In the genomic region with DNA sequence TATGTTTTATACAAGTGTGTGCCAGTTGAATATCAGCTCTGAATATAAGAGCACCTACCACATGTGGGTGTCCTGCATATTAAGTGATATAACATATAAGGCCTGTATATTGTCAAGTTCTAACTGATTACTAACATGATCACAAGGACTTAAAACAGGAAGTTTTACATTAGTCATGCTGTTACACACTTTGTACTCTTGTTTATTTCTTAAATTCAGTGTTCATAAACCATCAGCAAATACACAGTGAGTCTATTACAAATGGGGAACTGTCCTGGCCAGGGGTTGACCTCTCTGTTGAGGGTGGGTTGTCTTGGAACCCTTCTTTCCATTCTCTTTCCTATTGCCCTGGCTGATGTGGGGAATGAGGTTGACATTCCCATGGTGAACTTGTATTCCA, we compare ENCODE assay signal across 2 cellular contexts.
TF ChIP-seq lines count a peak whose summit lies in the region.

No MANE protein-coding gene starts in this region.

TF ChIP-seq in IMR-90, 13 proteins besides CTCF, POLR2A, EP300 and RAD21:
- TF ChIP-seq RCOR1 (IDR thresholded peaks at IDR 0.05; ENCODE audit: insufficient replicate concordance, low read length) (no peak), FOS (IDR thresholded peaks at IDR 0.05; ENCODE audit: low read depth, low read length) (no peak), MAFK (IDR thresholded peaks at IDR 0.05; ENCODE audit: low read depth, low read length) (no peak), BHLHE40 (IDR thresholded peaks at IDR 0.05; ENCODE audit: low read depth, low read length) (no peak), RFX5 (IDR thresholded peaks at IDR 0.05; ENCODE audit: low read depth, low read length) (no peak), MXI1 (IDR thresholded peaks at IDR 0.05; ENCODE audit: borderline replicate concordance, low read depth, low read length) (no peak), SMC3 (IDR thresholded peaks at IDR 0.05; ENCODE audit: low read depth, low read length) (no peak), NFE2L2 (IDR thresholded peaks at IDR 0.05; ENCODE audit: low read depth, low read length) (no peak), CHD1 (IDR thresholded peaks at IDR 0.05; ENCODE audit: low read depth, low read length) (no peak), MAZ (IDR thresholded peaks at IDR 0.05; ENCODE audit: borderline replicate concordance, low read depth, low read length) (no peak), CEBPB (IDR thresholded peaks at IDR 0.05; ENCODE audit: low read depth, low read length) (no peak)
- TF ChIP-seq, protein P1, sequence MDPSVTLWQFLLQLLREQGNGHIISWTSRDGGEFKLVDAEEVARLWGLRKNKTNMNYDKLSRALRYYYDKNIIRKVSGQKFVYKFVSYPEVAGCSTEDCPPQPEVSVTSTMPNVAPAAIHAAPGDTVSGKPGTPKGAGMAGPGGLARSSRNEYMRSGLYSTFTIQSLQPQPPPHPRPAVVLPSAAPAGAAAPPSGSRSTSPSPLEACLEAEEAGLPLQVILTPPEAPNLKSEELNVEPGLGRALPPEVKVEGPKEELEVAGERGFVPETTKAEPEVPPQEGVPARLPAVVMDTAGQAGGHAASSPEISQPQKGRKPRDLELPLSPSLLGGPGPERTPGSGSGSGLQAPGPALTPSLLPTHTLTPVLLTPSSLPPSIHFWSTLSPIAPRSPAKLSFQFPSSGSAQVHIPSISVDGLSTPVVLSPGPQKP (IDR thresholded peaks at IDR 0.05; ENCODE audit: borderline replicate concordance, low read depth, low read length) = no peak
- TF ChIP-seq, protein P2, sequence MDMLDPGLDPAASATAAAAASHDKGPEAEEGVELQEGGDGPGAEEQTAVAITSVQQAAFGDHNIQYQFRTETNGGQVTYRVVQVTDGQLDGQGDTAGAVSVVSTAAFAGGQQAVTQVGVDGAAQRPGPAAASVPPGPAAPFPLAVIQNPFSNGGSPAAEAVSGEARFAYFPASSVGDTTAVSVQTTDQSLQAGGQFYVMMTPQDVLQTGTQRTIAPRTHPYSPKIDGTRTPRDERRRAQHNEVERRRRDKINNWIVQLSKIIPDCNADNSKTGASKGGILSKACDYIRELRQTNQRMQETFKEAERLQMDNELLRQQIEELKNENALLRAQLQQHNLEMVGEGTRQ (IDR thresholded peaks at IDR 0.05; ENCODE audit: low read depth, low read length) = no peak
TF ChIP-seq in IMR-90: peak in this region for 0.

TF ChIP-seq in K562, 482 proteins besides CTCF, POLR2A, EP300 and RAD21:
- TF ChIP-seq, protein P3, sequence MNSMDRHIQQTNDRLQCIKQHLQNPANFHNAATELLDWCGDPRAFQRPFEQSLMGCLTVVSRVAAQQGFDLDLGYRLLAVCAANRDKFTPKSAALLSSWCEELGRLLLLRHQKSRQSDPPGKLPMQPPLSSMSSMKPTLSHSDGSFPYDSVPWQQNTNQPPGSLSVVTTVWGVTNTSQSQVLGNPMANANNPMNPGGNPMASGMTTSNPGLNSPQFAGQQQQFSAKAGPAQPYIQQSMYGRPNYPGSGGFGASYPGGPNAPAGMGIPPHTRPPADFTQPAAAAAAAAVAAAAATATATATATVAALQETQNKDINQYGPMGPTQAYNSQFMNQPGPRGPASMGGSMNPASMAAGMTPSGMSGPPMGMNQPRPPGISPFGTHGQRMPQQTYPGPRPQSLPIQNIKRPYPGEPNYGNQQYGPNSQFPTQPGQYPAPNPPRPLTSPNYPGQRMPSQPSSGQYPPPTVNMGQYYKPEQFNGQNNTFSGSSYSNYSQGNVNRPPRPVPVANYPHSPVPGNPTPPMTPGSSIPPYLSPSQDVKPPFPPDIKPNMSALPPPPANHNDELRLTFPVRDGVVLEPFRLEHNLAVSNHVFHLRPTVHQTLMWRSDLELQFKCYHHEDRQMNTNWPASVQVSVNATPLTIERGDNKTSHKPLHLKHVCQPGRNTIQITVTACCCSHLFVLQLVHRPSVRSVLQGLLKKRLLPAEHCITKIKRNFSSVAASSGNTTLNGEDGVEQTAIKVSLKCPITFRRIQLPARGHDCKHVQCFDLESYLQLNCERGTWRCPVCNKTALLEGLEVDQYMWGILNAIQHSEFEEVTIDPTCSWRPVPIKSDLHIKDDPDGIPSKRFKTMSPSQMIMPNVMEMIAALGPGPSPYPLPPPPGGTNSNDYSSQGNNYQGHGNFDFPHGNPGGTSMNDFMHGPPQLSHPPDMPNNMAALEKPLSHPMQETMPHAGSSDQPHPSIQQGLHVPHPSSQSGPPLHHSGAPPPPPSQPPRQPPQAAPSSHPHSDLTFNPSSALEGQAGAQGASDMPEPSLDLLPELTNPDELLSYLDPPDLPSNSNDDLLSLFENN (IDR thresholded peaks at IDR 0.05; ENCODE audit: low read depth in 2 of 2, low read length in 2 of 2) = no peak
- no peak for TF ChIP-seq YY1 (IDR thresholded peaks at IDR 0.05; ENCODE audit: borderline replicate concordance in 1 of 3, control insufficient read depth in 1 of 3, extremely low read depth in 1 of 3, insufficient read depth in 3 of 3, insufficient read length in 1 of 3, insufficient replicate concordance in 2 of 3, low read depth in 1 of 3, low read length in 2 of 3)
- TF ChIP-seq, protein P4, sequence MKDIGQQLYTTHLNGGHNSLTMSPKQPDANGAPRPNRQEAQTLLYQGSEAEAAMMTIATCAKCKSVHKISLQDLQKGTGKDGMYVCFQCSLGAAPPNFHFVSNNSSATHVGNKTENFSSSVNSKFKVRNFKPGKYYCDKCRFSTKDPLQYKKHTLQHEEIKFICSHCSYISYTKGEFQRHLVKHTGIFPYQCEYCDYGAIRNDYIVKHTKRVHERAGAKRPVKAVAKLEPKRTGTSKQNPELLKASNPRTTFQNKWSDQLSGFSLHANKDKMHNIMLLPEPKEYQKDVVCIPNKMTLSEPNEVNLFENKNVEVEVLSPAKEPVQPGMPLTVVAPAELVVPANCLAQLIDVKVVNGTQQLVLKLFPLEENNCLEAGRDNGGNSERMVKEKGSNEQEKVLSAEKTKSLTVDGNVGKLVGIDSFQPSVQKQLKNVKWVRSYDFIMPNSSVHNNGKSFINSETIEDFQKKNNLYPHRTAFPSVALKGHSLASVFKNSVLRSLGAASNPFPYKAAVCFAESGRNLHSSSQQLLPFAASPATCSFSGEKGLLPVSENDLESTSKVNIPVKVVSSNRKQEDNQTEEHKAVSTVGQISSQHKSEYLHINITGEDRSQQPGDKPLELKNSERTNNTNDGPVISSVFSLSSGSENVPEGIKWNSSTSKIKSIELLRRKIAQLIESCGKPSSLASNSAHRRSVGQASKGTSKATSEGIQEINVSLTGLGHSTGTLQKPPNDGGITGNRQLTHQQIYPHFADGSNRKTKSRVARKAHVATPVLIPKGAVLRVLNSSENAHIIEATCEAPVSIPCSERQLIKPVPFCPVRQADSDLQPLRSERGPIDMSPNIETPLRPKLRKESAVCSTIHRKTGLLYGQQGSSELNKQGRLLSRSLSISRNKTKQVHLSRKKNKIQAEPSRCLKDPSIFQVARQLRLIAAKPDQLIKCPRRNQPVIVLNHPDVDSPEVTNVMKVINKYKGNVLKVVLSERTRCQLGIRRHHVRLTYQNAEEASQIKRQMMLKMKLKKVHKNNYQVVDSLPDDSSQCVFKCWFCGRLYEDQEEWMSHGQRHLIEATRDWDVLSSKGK (CRISPR knock-in tag; IDR thresholded peaks at IDR 0.05) = no peak
- no peak for TF ChIP-seq HDAC3 (IDR thresholded peaks at IDR 0.05; ENCODE audit: borderline replicate concordance, partially characterized antibody)
- TF ChIP-seq, protein P5, sequence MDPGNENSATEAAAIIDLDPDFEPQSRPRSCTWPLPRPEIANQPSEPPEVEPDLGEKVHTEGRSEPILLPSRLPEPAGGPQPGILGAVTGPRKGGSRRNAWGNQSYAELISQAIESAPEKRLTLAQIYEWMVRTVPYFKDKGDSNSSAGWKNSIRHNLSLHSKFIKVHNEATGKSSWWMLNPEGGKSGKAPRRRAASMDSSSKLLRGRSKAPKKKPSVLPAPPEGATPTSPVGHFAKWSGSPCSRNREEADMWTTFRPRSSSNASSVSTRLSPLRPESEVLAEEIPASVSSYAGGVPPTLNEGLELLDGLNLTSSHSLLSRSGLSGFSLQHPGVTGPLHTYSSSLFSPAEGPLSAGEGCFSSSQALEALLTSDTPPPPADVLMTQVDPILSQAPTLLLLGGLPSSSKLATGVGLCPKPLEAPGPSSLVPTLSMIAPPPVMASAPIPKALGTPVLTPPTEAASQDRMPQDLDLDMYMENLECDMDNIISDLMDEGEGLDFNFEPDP (CRISPR knock-in tag; IDR thresholded peaks at IDR 0.05) = no peak
- TF ChIP-seq KAT2B (IDR thresholded peaks at IDR 0.05; ENCODE audit: low read depth, low read length) = no peak
- TF ChIP-seq, protein P6, sequence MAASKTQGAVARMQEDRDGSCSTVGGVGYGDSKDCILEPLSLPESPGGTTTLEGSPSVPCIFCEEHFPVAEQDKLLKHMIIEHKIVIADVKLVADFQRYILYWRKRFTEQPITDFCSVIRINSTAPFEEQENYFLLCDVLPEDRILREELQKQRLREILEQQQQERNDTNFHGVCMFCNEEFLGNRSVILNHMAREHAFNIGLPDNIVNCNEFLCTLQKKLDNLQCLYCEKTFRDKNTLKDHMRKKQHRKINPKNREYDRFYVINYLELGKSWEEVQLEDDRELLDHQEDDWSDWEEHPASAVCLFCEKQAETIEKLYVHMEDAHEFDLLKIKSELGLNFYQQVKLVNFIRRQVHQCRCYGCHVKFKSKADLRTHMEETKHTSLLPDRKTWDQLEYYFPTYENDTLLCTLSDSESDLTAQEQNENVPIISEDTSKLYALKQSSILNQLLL (CRISPR knock-in tag; IDR thresholded peaks at IDR 0.05; ENCODE audit: borderline replicate concordance) = no peak
- no peak for TF ChIP-seq ZNF175 (CRISPR knock-in tag; IDR thresholded peaks at IDR 0.05; ENCODE audit: low read depth)
- no peak for TF ChIP-seq SIN3B (IDR thresholded peaks at IDR 0.05; ENCODE audit: low read depth)
- TF ChIP-seq ZNF57 (CRISPR knock-in tag; IDR thresholded peaks at IDR 0.05) = no peak
- TF ChIP-seq LEF1 (IDR thresholded peaks at IDR 0.05) = no peak
- TF ChIP-seq, protein P7, sequence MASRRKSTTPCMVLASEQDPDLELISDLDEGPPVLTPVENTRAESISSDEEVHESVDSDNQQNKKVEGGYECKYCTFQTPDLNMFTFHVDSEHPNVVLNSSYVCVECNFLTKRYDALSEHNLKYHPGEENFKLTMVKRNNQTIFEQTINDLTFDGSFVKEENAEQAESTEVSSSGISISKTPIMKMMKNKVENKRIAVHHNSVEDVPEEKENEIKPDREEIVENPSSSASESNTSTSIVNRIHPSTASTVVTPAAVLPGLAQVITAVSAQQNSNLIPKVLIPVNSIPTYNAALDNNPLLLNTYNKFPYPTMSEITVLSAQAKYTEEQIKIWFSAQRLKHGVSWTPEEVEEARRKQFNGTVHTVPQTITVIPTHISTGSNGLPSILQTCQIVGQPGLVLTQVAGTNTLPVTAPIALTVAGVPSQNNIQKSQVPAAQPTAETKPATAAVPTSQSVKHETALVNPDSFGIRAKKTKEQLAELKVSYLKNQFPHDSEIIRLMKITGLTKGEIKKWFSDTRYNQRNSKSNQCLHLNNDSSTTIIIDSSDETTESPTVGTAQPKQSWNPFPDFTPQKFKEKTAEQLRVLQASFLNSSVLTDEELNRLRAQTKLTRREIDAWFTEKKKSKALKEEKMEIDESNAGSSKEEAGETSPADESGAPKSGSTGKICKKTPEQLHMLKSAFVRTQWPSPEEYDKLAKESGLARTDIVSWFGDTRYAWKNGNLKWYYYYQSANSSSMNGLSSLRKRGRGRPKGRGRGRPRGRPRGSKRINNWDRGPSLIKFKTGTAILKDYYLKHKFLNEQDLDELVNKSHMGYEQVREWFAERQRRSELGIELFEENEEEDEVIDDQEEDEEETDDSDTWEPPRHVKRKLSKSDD (conservative IDR thresholded peaks at IDR 0.05; ENCODE audit: low read length) = no peak
- no peak for TF ChIP-seq NCOA2 (IDR thresholded peaks at IDR 0.05; ENCODE audit: partially characterized antibody in 2 of 2)
- no peak for TF ChIP-seq POLR2AphosphoS5 (IDR thresholded peaks at IDR 0.05; ENCODE audit: control insufficient read depth, insufficient read depth, low read depth, low read length)
- TF ChIP-seq CHCHD3 (CRISPR knock-in tag; IDR thresholded peaks at IDR 0.05) = no peak
- no peak for TF ChIP-seq ZNF24 (IDR thresholded peaks at IDR 0.05)
